In genomic region chr3:126704494-126705214, GRCh38 we compare ENCODE assay signal across 8 cellular contexts. TPM values are rescaled to one million over a fixed set of nuclear protein-coding genes. Genes with fewer than 3 reads are reported as not detected.
DNase-seq lines count a peak whose midpoint lies in the region; ATAC-seq lines count a peak whose summit lies in the region.

No MANE protein-coding gene starts in this region.

- no peaks in the 10 kb centered on the region for H3K9me3 ChIP-seq in skeletal muscle tissue (ENCODE audit: control insufficient read depth in 3 of 3, low read length in 3 of 3)

- CTCF ChIA-PET in activated CD8-positive, alpha-beta memory T cell treated with anti-CD3 and anti-CD28 coated beads, Interleukin-2, amount 10 ng/mL, durations not matched to agents 7 days and 5 days (lab: Charles Lee), result interaction anchor here (0.7 to 1.7 kb wide), 5 partner anchors 25 to 207 kb away, joined by 3 to 6 read pairs (median 3); no protein-coding TSS in a partner anchor

- peak; percentile 22 for DNase-seq in NCI-H1092 treated with DMSO at 0.1 percent for 48 hours (lab: John Stamatoyannopoulos, UW)
- no peak for DNase-seq in NCI-H1092 (lab: John Stamatoyannopoulos, UW)
- DNase-seq in activated CD8-positive, alpha-beta memory T cell treated with anti-CD3 and anti-CD28 coated beads, Interleukin-2, amount 10 ng/mL, durations not matched to agents 7 days and 5 days, result no peak
- DNase-seq in NCI-H774 (lab: John Stamatoyannopoulos, UW), result no peak
- DNase-seq in HCEC 1CT, result no peak

- H3K4me1 ChIP-seq in skeletal muscle tissue (ENCODE audit: control insufficient read depth in 3 of 3, insufficient read depth in 3 of 3, low read length in 3 of 3), result peaks cover 10 to 13% (median 11%) of the 10 kb centered on the region in 3 donors

- H3K36me3 ChIP-seq in skeletal muscle tissue (ENCODE audit: control insufficient read depth in 3 of 3, insufficient read depth in 3 of 3, low read length in 3 of 3), result no peaks in the 10 kb centered on the region

- peak; percentile 26 for ATAC-seq in HG02852 (IDR thresholded peaks at IDR 0.05; ENCODE audit: unreplicated experiment)
- no peak for ATAC-seq in activated CD8-positive, alpha-beta memory T cell treated with anti-CD3 and anti-CD28 coated beads, Interleukin-2, amount 10 ng/mL, durations not matched to agents 7 days and 5 days

- H3K4me3 ChIP-seq in iPS-11a (ENCODE audit: low read depth, low read length) (peak overlapping the region; percentile 72), skeletal muscle tissue (ENCODE audit: low read length in 3 of 3) (peak overlapping the region; percentile 82 to 93 (median 93))

- no peak overlapping the region for H3K27ac Mint-ChIP-seq in activated CD8-positive, alpha-beta memory T cell treated with anti-CD3 and anti-CD28 coated beads, Interleukin-2, amount 10 ng/mL, durations not matched to agents 7 days and 5 days

- no peaks in the 10 kb centered on the region for H3K9me3 Mint-ChIP-seq in activated CD8-positive, alpha-beta memory T cell treated with anti-CD3 and anti-CD28 coated beads, Interleukin-2, amount 10 ng/mL, durations not matched to agents 7 days and 5 days (ENCODE audit: low read depth)

- H3K4me3 Mint-ChIP-seq in activated CD8-positive, alpha-beta memory T cell treated with anti-CD3 and anti-CD28 coated beads, Interleukin-2, amount 10 ng/mL, durations not matched to agents 7 days and 5 days, result peak overlapping the region; percentile 89

- peaks cover 18% of the 10 kb centered on the region for H3K4me1 Mint-ChIP-seq in activated CD8-positive, alpha-beta memory T cell treated with anti-CD3 and anti-CD28 coated beads, Interleukin-2, amount 10 ng/mL, durations not matched to agents 7 days and 5 days

- no peak overlapping the region for H3K27ac ChIP-seq in skeletal muscle tissue (ENCODE audit: low read depth, low read length)

- peak overlapping the region; percentile 73 to 83 (median 76) for H3K9ac ChIP-seq in skeletal muscle tissue (ENCODE audit: low read depth in 1 of 3, low read length in 3 of 3)

- peaks cover 0 to 10% (median 4%) of the 10 kb centered on the region in 3 donors for H3K27me3 ChIP-seq in skeletal muscle tissue (ENCODE audit: control insufficient read depth in 3 of 3, insufficient read depth in 3 of 3, low read length in 3 of 3)

- H3K27me3 Mint-ChIP-seq in activated CD8-positive, alpha-beta memory T cell treated with anti-CD3 and anti-CD28 coated beads, Interleukin-2, amount 10 ng/mL, durations not matched to agents 7 days and 5 days, result peaks cover 32% of the 10 kb centered on the region

- H3K36me3 Mint-ChIP-seq in activated CD8-positive, alpha-beta memory T cell treated with anti-CD3 and anti-CD28 coated beads, Interleukin-2, amount 10 ng/mL, durations not matched to agents 7 days and 5 days, result no peaks in the 10 kb centered on the region

RNA-seq across cellular contexts. Expression of gene CHCHD6, which starts 0.6 kb away (rescaled TPM):
- total RNA-seq in activated CD8-positive, alpha-beta memory T cell treated with anti-CD3 and anti-CD28 coated beads, Interleukin-2, amount 10 ng/mL, durations not matched to agents 7 days and 5 days, result 1 to 10 TPM; 7.7 to 9.0 TPM
- 8.9 TPM for total RNA-seq in skeletal muscle tissue

RNA-seq across cellular contexts. Expression of gene TXNRD3, which starts 49.7 kb away (rescaled TPM):
- total RNA-seq in activated CD8-positive, alpha-beta memory T cell treated with anti-CD3 and anti-CD28 coated beads, Interleukin-2, amount 10 ng/mL, durations not matched to agents 7 days and 5 days, result 1 to 10 TPM in 1 of 2 experiments, under 1 TPM in 1; 0.50 to 1.6 TPM
- total RNA-seq in skeletal muscle tissue, result 16.2 TPM
